Comparison of ENCODE assay signal across 8 cellular contexts in the genomic region with DNA sequence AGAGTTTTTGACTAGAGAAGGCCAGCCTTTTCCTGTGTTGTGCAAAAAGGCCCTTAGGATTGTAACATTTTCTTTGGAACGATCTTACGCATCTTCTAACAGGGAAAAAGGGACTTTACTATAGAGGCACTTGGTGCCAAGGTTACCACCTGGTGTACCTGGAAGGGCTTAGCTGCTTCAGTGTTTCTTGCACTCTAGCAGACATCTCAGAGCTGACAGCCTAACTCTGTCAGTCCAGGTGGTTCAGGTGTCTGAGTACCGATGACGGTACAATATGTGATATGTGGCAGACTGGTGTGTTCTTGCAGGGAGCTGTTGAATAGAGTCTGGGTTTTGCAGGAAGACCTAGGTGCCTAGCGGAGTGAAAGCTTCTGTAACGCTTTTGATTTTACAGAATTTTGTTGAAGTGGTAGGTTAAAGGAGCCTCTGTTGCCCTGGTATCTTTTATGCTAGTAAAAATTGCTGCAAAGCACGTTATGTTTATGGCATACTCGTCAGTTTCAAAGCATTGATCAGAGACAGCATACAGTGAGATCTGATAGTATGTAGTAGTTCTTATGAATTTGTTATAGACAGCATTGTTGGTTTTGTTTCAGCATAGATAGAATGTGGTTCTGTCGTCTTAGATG. TPM values are rescaled to one million over a fixed set of nuclear protein-coding genes. Genes with fewer than 3 reads are reported as not detected.
DNase-seq lines count a peak whose midpoint lies in the region; ATAC-seq, FAIRE-seq and TF ChIP-seq lines count a peak whose summit lies in the region.

No MANE protein-coding gene starts in this region.

- H2AFZ ChIP-seq in DND-41 (ENCODE audit: low read depth, low read length), result peak overlapping the region; percentile 85
- H2AFZ ChIP-seq in keratinocyte (ENCODE audit: control insufficient read depth, low read length), result peak overlapping the region; percentile 82

- ATAC-seq in DND-41 (ENCODE audit: insufficient read depth, low read depth) (no peak), HG02610 (IDR thresholded peaks at IDR 0.05; ENCODE audit: unreplicated experiment) (no peak)
- ATAC-seq in activated naive CD8-positive, alpha-beta T cell treated with anti-CD3 and anti-CD28 coated beads, Interleukin-2, amount 50 U/mL, for 24 hours, result no peak
- no peak for ATAC-seq in stimulated activated naive CD8-positive, alpha-beta T cell treated with anti-CD3 and anti-CD28 coated beads, Interleukin-15, amount 100 ng/mL, for 72 hours

- H3K36me3 Mint-ChIP-seq in activated naive CD8-positive, alpha-beta T cell treated with anti-CD3 and anti-CD28 coated beads, Interleukin-2, amount 50 U/mL, for 24 hours (ENCODE audit: low read depth), result no peaks in the 10 kb centered on the region

- no peak for DNase-seq in DND-41
- peak; percentile 54 for DNase-seq in NCI-H146 (lab: John Stamatoyannopoulos, UW)
- DNase-seq in activated naive CD8-positive, alpha-beta T cell treated with anti-CD3 and anti-CD28 coated beads, Interleukin-2, amount 50 U/mL, for 24 hours, result no peak
- DNase-seq in keratinocyte (ENCODE audit: low read depth, low spot score), result no peak
- peak; percentile 13 to 16 for DNase-seq in stimulated activated naive CD8-positive, alpha-beta T cell treated with anti-CD3 and anti-CD28 coated beads, Interleukin-15, amount 100 ng/mL, for 72 hours
- DNase-seq in mesenteric fat pad (ENCODE audit: low spot score), result no peak
- DNase-seq in iPS-NIHi11 (ENCODE audit: low spot score), result no peak

- no peak overlapping the region for H3K27ac Mint-ChIP-seq in activated naive CD8-positive, alpha-beta T cell treated with anti-CD3 and anti-CD28 coated beads, Interleukin-2, amount 50 U/mL, for 24 hours
- H3K27ac Mint-ChIP-seq in stimulated activated naive CD8-positive, alpha-beta T cell treated with anti-CD3 and anti-CD28 coated beads, Interleukin-15, amount 100 ng/mL, for 72 hours, result no peak overlapping the region

- TF ChIP-seq CTCF in DND-41 (IDR thresholded peaks at IDR 0.05; ENCODE audit: borderline replicate concordance, extremely low read depth, low read length, poor library complexity, severe bottlenecking) (no peak), keratinocyte (optimal IDR thresholded peaks at IDR 0.05 in 1 of 3, IDR thresholded peaks at IDR 0.05 in 1 of 3, conservative IDR thresholded peaks at IDR 0.05 in 1 of 3; ENCODE audit: extremely low read depth in 1 of 3, insufficient read depth in 2 of 3, low read length in 3 of 3) (no peak)

- H3K4me3 Mint-ChIP-seq in activated naive CD8-positive, alpha-beta T cell treated with anti-CD3 and anti-CD28 coated beads, Interleukin-2, amount 50 U/mL, for 24 hours, result peak overlapping the region; percentile 90
- peak overlapping the region; percentile 79 to 83 for H3K4me3 Mint-ChIP-seq in stimulated activated naive CD8-positive, alpha-beta T cell treated with anti-CD3 and anti-CD28 coated beads, Interleukin-15, amount 100 ng/mL, for 72 hours

- H3K27me3 ChIP-seq in DND-41 (ENCODE audit: insufficient read depth, low read length, poor library complexity), result no peaks in the 10 kb centered on the region
- no peaks in the 10 kb centered on the region for H3K27me3 ChIP-seq in keratinocyte (ENCODE audit: control insufficient read depth, extremely low read depth, insufficient read depth, low read length)

- dilution Hi-C loops in keratinocyte (cut with MboI; ENCODE audit: extremely low pct_ligation_motif_present, low sequenced_read_pairs), result no loop called here

- H3K27ac ChIP-seq in DND-41 (ENCODE audit: low read length), result no peak overlapping the region
- peak overlapping the region; percentile 59 for H3K27ac ChIP-seq in keratinocyte (ENCODE audit: control insufficient read depth, insufficient read depth, low read length)

- no peaks in the 10 kb centered on the region for H3K9me3 ChIP-seq in DND-41 (ENCODE audit: insufficient read depth, low read length, severe bottlenecking)
- H3K9me3 ChIP-seq in keratinocyte (ENCODE audit: control insufficient read depth, low read depth, low read length), result no peaks in the 10 kb centered on the region

- H3K4me3 ChIP-seq in DND-41 (ENCODE audit: low read depth in 1 of 2, low read length in 2 of 2) (peak overlapping the region; percentile 64 to 73; a peak in 3 of 4 replicates), keratinocyte (ENCODE audit: control insufficient read depth in 2 of 3, extremely low read depth in 1 of 3, insufficient read depth in 2 of 3, low read depth in 1 of 3, low read length in 3 of 3) (peak overlapping the region; percentile 72 to 86 (median 78))

- H3K27me3 Mint-ChIP-seq in activated naive CD8-positive, alpha-beta T cell treated with anti-CD3 and anti-CD28 coated beads, Interleukin-2, amount 50 U/mL, for 24 hours, result peaks cover 45% of the 10 kb centered on the region
- H3K27me3 Mint-ChIP-seq in stimulated activated naive CD8-positive, alpha-beta T cell treated with anti-CD3 and anti-CD28 coated beads, Interleukin-15, amount 100 ng/mL, for 72 hours, result peaks cover 22% of the 10 kb centered on the region

- no peaks in the 10 kb centered on the region; the same call in 1 of the 2 replicates for H3K36me3 ChIP-seq in DND-41 (ENCODE audit: insufficient read depth, low read length)
- no peaks in the 10 kb centered on the region for H3K36me3 ChIP-seq in keratinocyte (ENCODE audit: control insufficient read depth in 2 of 2, extremely low read depth in 1 of 2, insufficient read depth in 2 of 2, low read length in 2 of 2)

- H4K20me1 ChIP-seq in DND-41 (ENCODE audit: insufficient read depth, low read length) (peaks cover 7% of the 10 kb centered on the region; the same call in 1 of the 2 replicates), keratinocyte (ENCODE audit: control insufficient read depth, extremely low read depth, insufficient read depth, low read length) (no peaks in the 10 kb centered on the region)

- no peaks in the 10 kb centered on the region for H3K9me3 Mint-ChIP-seq in activated naive CD8-positive, alpha-beta T cell treated with anti-CD3 and anti-CD28 coated beads, Interleukin-2, amount 50 U/mL, for 24 hours
- peaks cover 0 to 6% of the 10 kb centered on the region in 2 donors for H3K9me3 Mint-ChIP-seq in stimulated activated naive CD8-positive, alpha-beta T cell treated with anti-CD3 and anti-CD28 coated beads, Interleukin-15, amount 100 ng/mL, for 72 hours

- peaks cover 18% of the 10 kb centered on the region for H3K79me2 ChIP-seq in DND-41 (ENCODE audit: insufficient read depth, low read length)
- peaks cover 11% of the 10 kb centered on the region for H3K79me2 ChIP-seq in keratinocyte (ENCODE audit: control insufficient read depth, insufficient read depth, low read length)

- H3K4me2 ChIP-seq in DND-41 (ENCODE audit: insufficient read depth, low read length) (peak overlapping the region; percentile 71), keratinocyte (ENCODE audit: control insufficient read depth, extremely low read depth, insufficient read depth, low read depth, low read length) (peak overlapping the region; percentile 89)

- peaks cover 46% of the 10 kb centered on the region for H3K4me1 ChIP-seq in DND-41 (ENCODE audit: insufficient read depth, low read length)
- H3K4me1 ChIP-seq in keratinocyte (ENCODE audit: control insufficient read depth, extremely low read depth, insufficient read depth, low read length), result peaks cover 26% of the 10 kb centered on the region

- peak; percentile 64 for FAIRE-seq in keratinocyte (lab: Jason Lieb, UNC)

- peaks cover 22% of the 10 kb centered on the region for H3K4me1 Mint-ChIP-seq in activated naive CD8-positive, alpha-beta T cell treated with anti-CD3 and anti-CD28 coated beads, Interleukin-2, amount 50 U/mL, for 24 hours
- H3K4me1 Mint-ChIP-seq in stimulated activated naive CD8-positive, alpha-beta T cell treated with anti-CD3 and anti-CD28 coated beads, Interleukin-15, amount 100 ng/mL, for 72 hours, result peaks cover 32% of the 10 kb centered on the region

- no peaks in the 10 kb centered on the region for H3K9me1 ChIP-seq in keratinocyte (ENCODE audit: control insufficient read depth, extremely low read depth, insufficient read depth, low read length)

- H3K9ac ChIP-seq in DND-41 (ENCODE audit: low read depth, low read length), result peak overlapping the region; percentile 91
- peak overlapping the region; percentile 80 for H3K9ac ChIP-seq in keratinocyte (ENCODE audit: control insufficient read depth, extremely low read depth, insufficient read depth, low read length)

RNA-seq across cellular contexts. Expression of a gene that starts 1.4 kb away (rescaled TPM):
- 2.1 to 3.2 TPM (median 2.6 TPM) in 3 replicates for polyA plus RNA-seq in keratinocyte
- 3.4 TPM for polyA plus RNA-seq in keratinocyte (2011; ENCODE audit: low read depth)
- 1.4 and 2.4 TPM in 2 replicates for polyA plus RNA-seq in keratinocyte (2011; cell fraction: cytosol; rRNA removed)
- polyA plus RNA-seq in keratinocyte (2011; cell fraction: nucleus; rRNA removed), result 3.3 and 3.6 TPM in 2 replicates
- 2.6 and 2.9 TPM in 2 replicates for polyA plus RNA-seq in keratinocyte (2012; ENCODE audit: low replicate concordance)
- polyA minus RNA-seq in keratinocyte, result 3.7 to 11.3 TPM (median 7.8 TPM) in 3 replicates
- 2.5 TPM for polyA minus RNA-seq in keratinocyte (2011; cell fraction: cytosol; rRNA and poly(A)+ RNA removed)
- polyA minus RNA-seq in keratinocyte (2011; cell fraction: nucleus; rRNA and poly(A)+ RNA removed), result 7.3 and 14.6 TPM in 2 replicates
- 7.2 TPM for total RNA-seq in mesenteric fat pad

Comparison
In these comparisons a context has a peak if more than half of its experiments do, and no peak if none do; other contexts are left out.
1. DNase-seq: peak in NCI-H146 (single experiment) and stimulated activated naive CD8-positive, alpha-beta T cell treated with anti-CD3 and anti-CD28 coated beads, Interleukin-15, amount 100 ng/mL, for 72 hours (2 of 2); none in DND-41 (single experiment), activated naive CD8-positive, alpha-beta T cell treated with anti-CD3 and anti-CD28 coated beads, Interleukin-2, amount 50 U/mL, for 24 hours (single experiment), keratinocyte (single experiment), mesenteric fat pad (single experiment) and iPS-NIHi11 (single experiment).